Comparison of ENCODE assay signal across 22 cellular contexts in the genomic region with DNA sequence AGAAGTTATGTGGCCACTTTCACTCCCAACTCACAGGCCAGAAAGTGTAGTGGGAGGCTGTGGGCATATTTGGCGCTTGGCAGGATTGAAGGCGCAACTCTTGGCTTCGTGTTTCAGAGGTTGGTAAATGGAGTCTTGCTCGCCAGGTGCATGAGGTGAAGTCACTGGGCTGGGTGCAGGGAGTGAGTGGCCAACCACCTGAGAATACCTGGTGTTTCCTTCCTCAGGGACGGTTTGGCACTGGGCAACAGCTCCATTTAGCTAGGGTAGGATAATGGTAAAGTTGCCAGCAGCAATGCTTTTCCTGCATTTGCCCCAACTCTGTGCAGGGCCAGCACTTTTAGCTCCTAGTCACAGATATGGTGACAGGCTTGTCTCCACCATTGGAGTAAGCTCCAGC.
"Had no signal": no experiment of that assay in that cellular context is flagged by ENCODE, and none has a peak within 500 bp of the region (broad histone marks: within the 10 kb centered on the region; RNA-seq: fewer than 3 reads in every experiment).

No MANE protein-coding gene starts in this region.

- DNase-seq: cortex of kidney; effector CD4-positive, alpha-beta T cell; hypothalamus; immature natural killer cell; islet precursor cell; kidney glomerular epithelial cell; left ventricle myocardium superior; lower lobe of right lung; mucosa of descending colon; naive B cell; stimulated activated CD4-positive, alpha-beta T cell treated with anti-CD3 and anti-CD28 coated beads, Interleukin-12 subunit alpha, Interleukin-12 subunit beta, amount 100 ng/mL, for 4 hours; stimulated activated CD4-positive, alpha-beta T cell treated with anti-CD3 and anti-CD28 coated beads, Interleukin-1b, Interleukin-23, amount 100 ng/mL, for 48 hours; stimulated activated CD4-positive, alpha-beta T cell treated with anti-CD3 and anti-CD28 coated beads, Interleukin-4, amount 100 ng/mL, for 1 hour; stimulated activated CD8-positive, alpha-beta memory T cell treated with anti-CD3 and anti-CD28 coated beads, Interleukin-4, amount 100 ng/mL, for 48 hours; stimulated activated naive CD4-positive, alpha-beta T cell; stimulated activated naive CD8-positive, alpha-beta T cell treated with anti-CD3 and anti-CD28 coated beads, Interleukin-15, amount 100 ng/mL, for 72 hours; testis; tibial artery had no signal

- H3K27ac ChIP-seq: lower lobe of right lung, parathyroid adenoma, prostate gland, tibial artery had no signal

- FAIRE-seq: frontal cortex had no signal

- H3K27me3 ChIP-seq: right atrium auricular region, testis, tibial artery had no signal
